ENCODE assay signal across 23 cellular contexts in genomic region chr11:61119055-61119454, GRCh38. TPM values are rescaled to one million over a fixed set of nuclear protein-coding genes. Genes with fewer than 3 reads are reported as not detected.
A peak's percentile ranks its signal among the peaks of the same experiment; 100 is the strongest.
DNase-seq lines count a peak whose midpoint lies in the region; ATAC-seq and TF ChIP-seq lines count a peak whose summit lies in the region.
"Had no signal": no experiment of that assay in that cellular context is flagged by ENCODE, and none has a peak within 500 bp of the region (broad histone marks: within the 10 kb centered on the region; RNA-seq: fewer than 3 reads in every experiment).

No MANE protein-coding gene starts in this region.

- 82% methylated on average over 9 of the region's 9 CpGs for WGBS in hepatocyte (ENCODE audit: low lambda C conversion rate, missing lambda C conversion rate)
- 69 to 77% (median 71%) methylated on average over 7 to 9 of the region's 9 CpGs for WGBS in ovary, 3 donors

- H3K79me2 ChIP-seq in hepatocyte: no peaks in the 10 kb centered on the region
- H3K79me2 ChIP-seq: parathyroid adenoma had no signal

- intact Hi-C loops in CD4-positive, alpha-beta T cell (cut with DNase I, micrococcal nuclease): loop anchor here in 1 of 2 experiments (2.0 kb wide), 1 partner anchor 14 kb away; no protein-coding TSS in a partner anchor
- intact Hi-C loops in activated CD4-positive, alpha-beta memory T cell treated with anti-CD3 and anti-CD28 coated beads for 36 hours (cut with micrococcal nuclease): no loop called here
- intact Hi-C loops in ovary (cut with DNase I): no loop called here

- no peak for DNase-seq in T-helper 2 cell treated with Interferon-gamma antibody and Interleukin-4, amounts not matched to agents 5 μg/mL and 100 μg/mL, for 36 hours (ENCODE audit: low spot score)
- DNase-seq in T-helper 2 cell (no peak), chondrocyte (ENCODE audit: low spot score) (peak; percentile 82), KG1 (lab: John Stamatoyannopoulos, UW) (no peak), hepatocyte (ENCODE audit: low spot score) (no peak), ovary (no peak)
- no peak for DNase-seq in CD4-positive, alpha-beta T cell
- DNase-seq in activated CD4-positive, alpha-beta memory T cell treated with anti-CD3 and anti-CD28 coated beads for 36 hours: no peak
- DNase-seq: activated effector memory CD4-positive, alpha-beta T cell treated with anti-CD3 and anti-CD28 coated beads, Interleukin-2, amount 50 U/mL, for 16 hours; Calu3; heart left ventricle; NCI-H524 treated with DMSO at 0.1 percent for 48 hours; right cardiac atrium; trophoblast cell had no signal

- TF ChIP-seq CTCF in CD4-positive, alpha-beta T cell (IDR thresholded peaks at IDR 0.05): no peak
- TF ChIP-seq CTCF in chondrocyte (IDR thresholded peaks at IDR 0.05) (no peak), hepatocyte (IDR thresholded peaks at IDR 0.05; ENCODE audit: poor library complexity) (no peak), ovary (IDR thresholded peaks at IDR 0.05) (no peak)

- peak overlapping the region; percentile 75 for H3K4me3 Mint-ChIP-seq in T-helper 2 cell treated with Interferon-gamma antibody and Interleukin-4, amounts not matched to agents 5 μg/mL and 100 μg/mL, for 36 hours
- peak overlapping the region; percentile 87 for H3K4me3 Mint-ChIP-seq in CD4-positive, alpha-beta T cell
- peak overlapping the region; percentile 37 for H3K4me3 Mint-ChIP-seq in activated CD4-positive, alpha-beta memory T cell treated with anti-CD3 and anti-CD28 coated beads for 36 hours
- H3K4me3 Mint-ChIP-seq in chondrocyte (ENCODE audit: unreplicated experiment): no peak overlapping the region

- H2AFZ ChIP-seq in hepatocyte: no peak overlapping the region
- H2AFZ ChIP-seq: parathyroid adenoma had no signal

- peaks cover 46% of the 10 kb centered on the region for H3K4me1 Mint-ChIP-seq in T-helper 2 cell treated with Interferon-gamma antibody and Interleukin-4, amounts not matched to agents 5 μg/mL and 100 μg/mL, for 36 hours (ENCODE audit: low read depth)
- H3K4me1 Mint-ChIP-seq in CD4-positive, alpha-beta T cell (ENCODE audit: low read depth): peaks cover 80% of the 10 kb centered on the region
- H3K4me1 Mint-ChIP-seq in activated CD4-positive, alpha-beta memory T cell treated with anti-CD3 and anti-CD28 coated beads for 36 hours (ENCODE audit: low read depth): peaks cover 72% of the 10 kb centered on the region
- H3K4me1 Mint-ChIP-seq in chondrocyte (ENCODE audit: low read depth): no peaks in the 10 kb centered on the region

- no peak overlapping the region for H3K4me2 ChIP-seq in hepatocyte

- H3K9me2 ChIP-seq in hepatocyte (replicated peaks; ENCODE audit: insufficient read depth): no peaks in the 10 kb centered on the region

- no peaks in the 10 kb centered on the region for H3K9me3 Mint-ChIP-seq in T-helper 2 cell treated with Interferon-gamma antibody and Interleukin-4, amounts not matched to agents 5 μg/mL and 100 μg/mL, for 36 hours
- H3K9me3 Mint-ChIP-seq in CD4-positive, alpha-beta T cell: no peaks in the 10 kb centered on the region
- H3K9me3 Mint-ChIP-seq in activated CD4-positive, alpha-beta memory T cell treated with anti-CD3 and anti-CD28 coated beads for 36 hours: no peaks in the 10 kb centered on the region
- H3K9me3 Mint-ChIP-seq in chondrocyte (ENCODE audit: low read depth): no peaks in the 10 kb centered on the region
- H3K9me3 Mint-ChIP-seq: natural killer cell treated with Interleukin-12 subunit alpha and Interleukin-12 subunit beta and Interleukin-15 and Interleukin-18, amount 100 ng/mL, for 72 hours had no signal

- H3K36me3 ChIP-seq in hepatocyte (replicated peaks; ENCODE audit: insufficient read depth, low read depth) (no peaks in the 10 kb centered on the region), ovary (no peaks in the 10 kb centered on the region)
- H3K36me3 ChIP-seq: heart left ventricle, Peyer's patch, SJSA1 had no signal

- peak overlapping the region; percentile 55 for H3K27ac Mint-ChIP-seq in T-helper 2 cell treated with Interferon-gamma antibody and Interleukin-4, amounts not matched to agents 5 μg/mL and 100 μg/mL, for 36 hours
- H3K27ac Mint-ChIP-seq in CD4-positive, alpha-beta T cell: peak overlapping the region; percentile 95
- peak overlapping the region; percentile 85 for H3K27ac Mint-ChIP-seq in activated CD4-positive, alpha-beta memory T cell treated with anti-CD3 and anti-CD28 coated beads for 36 hours
- no peak overlapping the region for H3K27ac Mint-ChIP-seq in chondrocyte (ENCODE audit: unreplicated experiment)

- no peak for TF ChIP-seq POLR2A in ovary (IDR thresholded peaks at IDR 0.05)

- no peaks in the 10 kb centered on the region for H3K27me3 ChIP-seq in CD4-positive, alpha-beta T cell (ENCODE audit: control insufficient read depth, insufficient read depth, low read length)
- H3K27me3 ChIP-seq in hepatocyte: no peaks in the 10 kb centered on the region
- H3K27me3 ChIP-seq in ovary: no peaks in the 10 kb centered on the region
- H3K27me3 ChIP-seq: heart left ventricle, Peyer's patch, SJSA1 had no signal

- CTCF ChIA-PET in CD4-positive, alpha-beta T cell (lab: Charles Lee): interaction anchor here (3.0 kb wide), 1 partner anchor 9 kb away, joined by 11 read pairs; no protein-coding TSS in a partner anchor
- CTCF ChIA-PET in activated CD4-positive, alpha-beta memory T cell treated with anti-CD3 and anti-CD28 coated beads for 36 hours (lab: Charles Lee): interaction anchor here (5.1 kb wide), 1 partner anchor 10 kb away, joined by 30 read pairs; no protein-coding TSS in a partner anchor

- H4K20me1 ChIP-seq in hepatocyte (ENCODE audit: insufficient read depth, poor library complexity, severe bottlenecking): no peaks in the 10 kb centered on the region

- no peaks in the 10 kb centered on the region for H3K27me3 Mint-ChIP-seq in T-helper 2 cell treated with Interferon-gamma antibody and Interleukin-4, amounts not matched to agents 5 μg/mL and 100 μg/mL, for 36 hours (ENCODE audit: low read depth)
- H3K27me3 Mint-ChIP-seq in CD4-positive, alpha-beta T cell: no peaks in the 10 kb centered on the region
- no peaks in the 10 kb centered on the region for H3K27me3 Mint-ChIP-seq in activated CD4-positive, alpha-beta memory T cell treated with anti-CD3 and anti-CD28 coated beads for 36 hours
- H3K27me3 Mint-ChIP-seq in chondrocyte (ENCODE audit: low read depth): peaks cover 2% of the 10 kb centered on the region

- H3K4me3 ChIP-seq in hepatocyte: no peak overlapping the region
- H3K4me3 ChIP-seq in ovary: no peak overlapping the region
- H3K4me3 ChIP-seq: heart left ventricle, Peyer's patch, SJSA1 had no signal

- peak overlapping the region; percentile 64 for H3K27ac ChIP-seq in CD4-positive, alpha-beta T cell (ENCODE audit: low read depth, low read length)
- H3K27ac ChIP-seq in hepatocyte (no peak overlapping the region), ovary (no peak overlapping the region)
- H3K27ac ChIP-seq: epithelial cell of prostate, heart left ventricle, parathyroid adenoma, Peyer's patch, SJSA1, VCaP had no signal

- no peaks in the 10 kb centered on the region for H3K9me3 ChIP-seq in CD4-positive, alpha-beta T cell (ENCODE audit: control insufficient read depth, low read length)
- no peaks in the 10 kb centered on the region for H3K9me3 ChIP-seq in hepatocyte (ENCODE audit: low read depth)
- H3K9me3 ChIP-seq in ovary: no peaks in the 10 kb centered on the region
- H3K9me3 ChIP-seq: heart left ventricle, Peyer's patch, SJSA1 had no signal

- no peak for TF ChIP-seq EP300 in ovary (IDR thresholded peaks at IDR 0.05)

- POLR2A ChIA-PET in CD4-positive, alpha-beta T cell (lab: Charles Lee): interaction anchor here (1.0 to 4.4 kb wide), 8 partner anchors 11 to 205 kb away, joined by 3 to 22 read pairs (median 6); partner anchors contain the start of gene TMEM109
- POLR2A ChIA-PET in activated CD4-positive, alpha-beta memory T cell treated with anti-CD3 and anti-CD28 coated beads for 36 hours (lab: Charles Lee): interaction anchor here (1.3 to 11.9 kb wide), 4 partner anchors 27 to 65 kb away, joined by 3 to 114 read pairs (median 46); no protein-coding TSS in a partner anchor

- peaks cover 88% of the 10 kb centered on the region for H3K36me3 Mint-ChIP-seq in T-helper 2 cell treated with Interferon-gamma antibody and Interleukin-4, amounts not matched to agents 5 μg/mL and 100 μg/mL, for 36 hours (ENCODE audit: low read depth)
- peaks cover 100% of the 10 kb centered on the region for H3K36me3 Mint-ChIP-seq in CD4-positive, alpha-beta T cell (ENCODE audit: low read depth)
- H3K36me3 Mint-ChIP-seq in activated CD4-positive, alpha-beta memory T cell treated with anti-CD3 and anti-CD28 coated beads for 36 hours: peaks cover 88% of the 10 kb centered on the region
- no peaks in the 10 kb centered on the region for H3K36me3 Mint-ChIP-seq in chondrocyte (ENCODE audit: low read depth)
- H3K36me3 Mint-ChIP-seq: natural killer cell treated with Interleukin-12 subunit alpha and Interleukin-12 subunit beta and Interleukin-15 and Interleukin-18, amount 100 ng/mL, for 72 hours had no signal

- H3K4me1 ChIP-seq in hepatocyte (ENCODE audit: insufficient read depth) (peaks cover 13% of the 10 kb centered on the region), ovary (ENCODE audit: insufficient read depth) (peaks cover 6% of the 10 kb centered on the region)
- H3K4me1 ChIP-seq: parathyroid adenoma, SJSA1 had no signal

- no peak for ATAC-seq in CD4-positive, alpha-beta T cell (ENCODE audit: poor library complexity)
- ATAC-seq: heart left ventricle; left lobe of liver; natural killer cell treated with Interleukin-12 subunit alpha and Interleukin-12 subunit beta and Interleukin-15 and Interleukin-18, amount 100 ng/mL, for 72 hours; right cardiac atrium had no signal

RNA-seq across cellular contexts. Expression of gene CD5, which starts 16.8 kb away (rescaled TPM):
- 100 to 1,000 TPM; 421 to 423 TPM for total RNA-seq in CD4-positive, alpha-beta T cell
- 100 to 1,000 TPM; 302 to 306 TPM for total RNA-seq in activated CD4-positive, alpha-beta memory T cell treated with anti-CD3 and anti-CD28 coated beads for 36 hours
- total RNA-seq in chondrocyte: not detected in 3 replicates
- total RNA-seq in hepatocyte: not detected in 2 replicates
- polyA plus RNA-seq in hepatocyte: 0.06 TPM in 1 of 2 replicates, not detected in the other
- total RNA-seq in ovary: 1 to 10 TPM in 1 of 7 donors, under 1 TPM in 5, not detected in 1; 0.12 to 1.3 (median 0.29) TPM
- polyA plus RNA-seq in ovary: under 1 TPM; 0.12 to 0.83 TPM
- total RNA-seq: Calu3, Daoy, fibroblast of villous mesenchyme, SJSA1 had no signal

RNA-seq across cellular contexts. Expression of gene VPS37C, which starts 42.2 kb away (rescaled TPM):
- 1 to 10 TPM; 1.8 to 2.0 TPM for total RNA-seq in CD4-positive, alpha-beta T cell
- total RNA-seq in activated CD4-positive, alpha-beta memory T cell treated with anti-CD3 and anti-CD28 coated beads for 36 hours: 1 to 10 TPM; 9.0 TPM
- total RNA-seq in chondrocyte: 15.3 to 20.5 TPM (median 19.6 TPM) in 3 replicates
- total RNA-seq in hepatocyte: 12.2 and 17.0 TPM in 2 replicates
- 23.0 and 26.6 TPM in 2 replicates for polyA plus RNA-seq in hepatocyte
- 10 to 100 TPM; 11.3 to 25.8 (median 20.7) TPM for total RNA-seq in ovary
- 10 to 100 TPM in 1 of 2 donors, 1 to 10 TPM in 1; 7.8 to 14.0 TPM for polyA plus RNA-seq in ovary

Comparison
In these comparisons a context has a peak if more than half of its experiments do, and no peak if none do; other contexts are left out.
1. RNA of gene CD5, which starts 16.8 kb away (total RNA-seq): 421 to 423 TPM in CD4-positive, alpha-beta T cell and 302 to 306 TPM in activated CD4-positive, alpha-beta memory T cell treated with anti-CD3 and anti-CD28 coated beads for 36 hours; 0.12 to 1.3 TPM in ovary, not detected in chondrocyte and not detected in hepatocyte; every median in the first group is over 100 times any median in the second.